8 cellular contexts compared by ENCODE assay signal in the genomic region with DNA sequence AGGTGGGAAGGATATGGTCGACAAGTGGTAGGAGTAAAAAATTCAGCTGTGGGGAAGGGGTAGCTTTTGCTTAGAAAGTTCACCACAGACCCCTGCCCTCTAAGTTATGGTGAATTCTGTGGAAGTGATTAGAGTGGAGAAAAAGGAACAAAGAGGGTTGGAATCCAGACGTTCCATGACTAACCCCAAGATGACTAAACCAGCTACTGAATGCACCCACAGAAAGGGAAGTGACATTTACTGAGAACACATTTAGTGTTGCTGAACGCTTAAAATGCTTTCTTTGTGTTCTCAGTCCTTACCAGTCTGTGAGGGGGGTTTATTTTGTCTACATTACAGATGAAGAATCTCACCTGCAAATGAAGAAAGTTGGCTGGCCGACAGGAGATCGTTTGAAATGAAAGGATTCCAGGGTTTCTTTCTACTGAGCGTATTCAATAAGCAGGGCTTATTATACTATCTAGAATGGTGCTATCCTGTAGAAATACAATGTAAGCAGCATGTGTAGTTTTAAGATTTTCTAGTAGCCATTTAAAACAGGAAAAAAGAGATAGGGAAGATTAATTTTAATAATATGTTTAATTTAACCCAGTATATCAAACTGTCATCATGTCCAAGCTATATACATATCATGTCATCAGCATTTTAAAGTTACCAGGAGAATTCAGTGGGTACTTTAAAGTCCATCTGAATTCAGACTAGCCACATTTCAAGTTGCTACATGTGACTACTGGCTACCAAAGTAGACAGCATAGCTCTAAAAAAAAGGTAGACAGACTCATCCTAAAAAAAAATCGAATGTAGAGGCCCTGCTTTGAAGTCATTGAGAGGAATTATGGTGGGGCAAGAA.
DNase-seq lines count a peak whose midpoint lies in the region; ATAC-seq and TF ChIP-seq lines count a peak whose summit lies in the region.

No MANE protein-coding gene starts in this region.

- H3K36me3 ChIP-seq in OCI-LY7 (ENCODE audit: insufficient read depth, low read length) (no peaks in the 10 kb centered on the region), muscle layer of duodenum (ENCODE audit: control insufficient read depth in 1 of 2, insufficient read depth in 2 of 2, low read length in 2 of 2) (peaks cover 0 to 19% of the 10 kb centered on the region in 2 donors)

- H3K4me3 Mint-ChIP-seq in activated CD8-positive, alpha-beta memory T cell treated with anti-CD3 and anti-CD28 coated beads, Interleukin-2, amount 10 ng/mL, durations not matched to agents 7 days and 5 days = peak overlapping the region; percentile 50

- peak; percentile 51 for DNase-seq in activated CD8-positive, alpha-beta memory T cell treated with anti-CD3 and anti-CD28 coated beads, Interleukin-2, amount 10 ng/mL, durations not matched to agents 7 days and 5 days
- no peak for DNase-seq in activated CD8-positive, alpha-beta memory T cell treated with anti-CD3 and anti-CD28 coated beads, Interleukin-2, amount 50 U/mL, for 48 hours
- DNase-seq in OCI-LY7 (ENCODE audit: low spot score) (no peak), dedifferentiated amniotic fluid mesenchymal stem cell (ENCODE audit: extremely low spot score) (peak; percentile 60), NCI-H2081 treated with DMSO at 0.1 percent for 48 hours (lab: John Stamatoyannopoulos, UW) (no peak)
- no peak for DNase-seq in stimulated activated naive CD4-positive, alpha-beta T cell (lab: John Stamatoyannopoulos, UW)

- H3K4me3 ChIP-seq in OCI-LY7 (ENCODE audit: low read depth, low read length, poor library complexity, severe bottlenecking) (no peak overlapping the region), muscle layer of duodenum (ENCODE audit: low read depth in 1 of 2, low read length in 2 of 2) (peak overlapping the region in 1 of 2 donors; percentile 11)

- CTCF ChIA-PET in activated CD8-positive, alpha-beta memory T cell treated with anti-CD3 and anti-CD28 coated beads, Interleukin-2, amount 10 ng/mL, durations not matched to agents 7 days and 5 days (lab: Charles Lee) = interaction anchor here (0.8 to 4.0 kb wide), 7 partner anchors 10 to 42 kb away, joined by 3 to 29 read pairs (median 5); no protein-coding TSS in a partner anchor
- CTCF ChIA-PET in OCI-LY7 (lab: Charles Lee; ENCODE audit: unreplicated experiment) = interaction anchor here (1.3 kb wide), 1 partner anchor 10 kb away, joined by 7 read pairs; no protein-coding TSS in a partner anchor

- no TSS peak for BruUV-seq in OCI-LY7 (replicated peaks; lab: Mats Ljungman, UMichigan)

- H3K9me3 ChIP-seq in OCI-LY7 (ENCODE audit: low read length) (no peaks in the 10 kb centered on the region), muscle layer of duodenum (ENCODE audit: control insufficient read depth in 1 of 2, low read length in 2 of 2) (no peaks in the 10 kb centered on the region)

- no peak overlapping the region for H3K27ac ChIP-seq in OCI-LY7 (ENCODE audit: low read depth, low read length, poor library complexity, severe bottlenecking)
- H3K27ac ChIP-seq in muscle layer of duodenum (ENCODE audit: low read length) = peak overlapping the region; percentile 74

- POLR2A ChIA-PET in OCI-LY7 (lab: Charles Lee) = interaction anchor here (0.6 to 2.1 kb wide), 4 partner anchors 11 to 107 kb away, joined by 5 to 11 read pairs (median 7); no protein-coding TSS in a partner anchor

- no peaks in the 10 kb centered on the region for H3K9me3 Mint-ChIP-seq in activated CD8-positive, alpha-beta memory T cell treated with anti-CD3 and anti-CD28 coated beads, Interleukin-2, amount 10 ng/mL, durations not matched to agents 7 days and 5 days (ENCODE audit: low read depth)

- H3K9me2 ChIP-seq in OCI-LY7 (ENCODE audit: insufficient read depth, low read length) = no peaks in the 10 kb centered on the region

- peak overlapping the region; percentile 75 for H3K27ac Mint-ChIP-seq in activated CD8-positive, alpha-beta memory T cell treated with anti-CD3 and anti-CD28 coated beads, Interleukin-2, amount 10 ng/mL, durations not matched to agents 7 days and 5 days

- peaks cover 47% of the 10 kb centered on the region for H3K4me1 Mint-ChIP-seq in activated CD8-positive, alpha-beta memory T cell treated with anti-CD3 and anti-CD28 coated beads, Interleukin-2, amount 10 ng/mL, durations not matched to agents 7 days and 5 days

- H4K20me1 ChIP-seq in OCI-LY7 (ENCODE audit: insufficient read depth, low read length) = no peaks in the 10 kb centered on the region; the same call in 1 of the 2 replicates

- no peaks in the 10 kb centered on the region for H3K27me3 ChIP-seq in muscle layer of duodenum (ENCODE audit: low read depth, low read length)

- no peak for TF ChIP-seq CTCF in OCI-LY7 (conservative IDR thresholded peaks at IDR 0.05; ENCODE audit: low read length)

- H3K79me2 ChIP-seq in OCI-LY7 (ENCODE audit: insufficient read depth, low read depth, low read length) = no peaks in the 10 kb centered on the region; the same call in 1 of the 2 replicates

- no peaks in the 10 kb centered on the region for H3K36me3 Mint-ChIP-seq in activated CD8-positive, alpha-beta memory T cell treated with anti-CD3 and anti-CD28 coated beads, Interleukin-2, amount 10 ng/mL, durations not matched to agents 7 days and 5 days

- peaks cover 22% of the 10 kb centered on the region for H3K4me1 ChIP-seq in OCI-LY7 (ENCODE audit: insufficient read depth, low read length, poor library complexity, severe bottlenecking)
- H3K4me1 ChIP-seq in muscle layer of duodenum (ENCODE audit: control insufficient read depth in 1 of 2, insufficient read depth in 2 of 2, low read length in 2 of 2) = peaks cover 19 to 30% of the 10 kb centered on the region in 2 donors

- intact Hi-C loops in OCI-LY7 (cut with micrococcal nuclease; ENCODE audit: unreplicated experiment) = no loop called here

- peak; percentile 87 for ATAC-seq in activated CD8-positive, alpha-beta memory T cell treated with anti-CD3 and anti-CD28 coated beads, Interleukin-2, amount 10 ng/mL, durations not matched to agents 7 days and 5 days
- ATAC-seq in HG02884 (IDR thresholded peaks at IDR 0.05; ENCODE audit: unreplicated experiment) = peak; percentile 86

- H3K4me2 ChIP-seq in OCI-LY7 (ENCODE audit: low read length) = peak overlapping the region; percentile 29; the same call in 1 of the 2 replicates

- no peaks in the 10 kb centered on the region for H3K27me3 Mint-ChIP-seq in activated CD8-positive, alpha-beta memory T cell treated with anti-CD3 and anti-CD28 coated beads, Interleukin-2, amount 10 ng/mL, durations not matched to agents 7 days and 5 days

- no peak overlapping the region for H2AFZ ChIP-seq in OCI-LY7 (ENCODE audit: low read length)

Comparison
In these comparisons a context has a peak if more than half of its experiments do, and no peak if none do; other contexts are left out.
1. DNase-seq: peak in activated CD8-positive, alpha-beta memory T cell treated with anti-CD3 and anti-CD28 coated beads, Interleukin-2, amount 10 ng/mL, durations not matched to agents 7 days and 5 days (single experiment) and dedifferentiated amniotic fluid mesenchymal stem cell (single experiment); none in activated CD8-positive, alpha-beta memory T cell treated with anti-CD3 and anti-CD28 coated beads, Interleukin-2, amount 50 U/mL, for 48 hours (single experiment), OCI-LY7 (single experiment), NCI-H2081 treated with DMSO at 0.1 percent for 48 hours (single experiment) and stimulated activated naive CD4-positive, alpha-beta T cell (0 of 6).